Comparison of ENCODE assay signal across 8 cellular contexts in the genomic region with DNA sequence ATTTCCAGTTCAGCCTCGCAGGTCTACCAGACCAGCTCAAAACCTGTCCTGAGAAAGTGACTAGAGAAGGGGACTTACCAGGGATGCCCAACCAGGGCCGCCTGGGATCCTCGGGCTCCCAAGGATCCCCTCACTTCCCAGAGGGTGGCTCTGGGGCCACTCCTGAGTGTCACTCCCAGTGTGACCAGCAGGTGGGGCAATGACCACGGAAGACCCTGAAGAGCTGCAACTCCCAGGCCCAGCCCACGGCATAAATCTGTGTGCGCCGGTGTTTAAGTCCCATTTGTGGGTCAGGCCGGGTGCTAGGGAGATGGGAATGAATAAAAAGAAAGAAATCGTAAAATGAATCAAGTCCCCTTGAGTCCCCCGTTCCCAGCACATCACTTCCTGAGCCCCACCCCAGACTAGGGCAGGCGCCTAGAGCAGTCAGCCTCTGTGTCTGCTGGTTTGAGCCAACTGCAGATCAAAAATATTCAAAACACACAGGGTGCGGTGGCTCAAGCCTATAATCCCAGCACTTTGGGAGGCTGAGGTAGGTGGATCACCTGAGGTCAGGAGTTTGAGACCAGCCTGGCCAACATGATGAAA. TPM values are rescaled to one million over a fixed set of nuclear protein-coding genes. Genes with fewer than 3 reads are reported as not detected.
A peak's percentile ranks its signal among the peaks of the same experiment; 100 is the strongest.
DNase-seq lines count a peak whose midpoint lies in the region; ATAC-seq lines count a peak whose summit lies in the region.

No MANE protein-coding gene starts in this region.

- WGBS in mesenchymal stem cell: 11% methylated on average over 10 of the region's 12 CpGs

- peak overlapping the region; percentile 55 for H3K9ac ChIP-seq in mesenchymal stem cell (ENCODE audit: low read length)

- POLR2A ChIA-PET in CD4-positive, alpha-beta memory T cell (lab: Charles Lee; ENCODE audit: partially characterized antibody): interaction anchor here (0.8 to 12.4 kb wide), 4 partner anchors 13 to 47 kb away, joined by 3 to 301 read pairs (median 24); partner anchors contain the start of genes CALM3 and DACT3

- no peak overlapping the region for H3K14ac ChIP-seq in mesenchymal stem cell (ENCODE audit: low read length in 2 of 2)

- intact Hi-C loops in CD4-positive, alpha-beta memory T cell (cut with micrococcal nuclease): loop anchor here (1.0 to 5.0 kb wide), 3 partner anchors 48 to 133 kb away; partner anchors contain the start of genes FKRP, PRKD2 and STRN4

- H3K4me3 Mint-ChIP-seq in CD4-positive, alpha-beta memory T cell: peak overlapping the region in 7 of 8 donors; percentile 36 to 75 (median 52)

- no peak overlapping the region for H4K8ac ChIP-seq in mesenchymal stem cell (ENCODE audit: low read length)

- H2BK15ac ChIP-seq in mesenchymal stem cell (ENCODE audit: low read depth, poor library complexity, severe bottlenecking): no peak overlapping the region

- peak overlapping the region; percentile 76 to 93 (median 83) for H3K27ac Mint-ChIP-seq in CD4-positive, alpha-beta memory T cell

- peak; percentile 42 for ATAC-seq in HG02571 (IDR thresholded peaks at IDR 0.05; ENCODE audit: unreplicated experiment)
- no peak for ATAC-seq in HG02610 (IDR thresholded peaks at IDR 0.05; ENCODE audit: unreplicated experiment)

- no peak overlapping the region for H2BK120ac ChIP-seq in mesenchymal stem cell (ENCODE audit: low read depth, low read length)

- peak overlapping the region in 1 of 2 experiments; percentile 18 for H3K18ac ChIP-seq in mesenchymal stem cell (ENCODE audit: low read depth in 1 of 2, low read length in 2 of 2)

- no peak overlapping the region for H3K4ac ChIP-seq in mesenchymal stem cell (ENCODE audit: low read depth in 1 of 2, low read length in 2 of 2)

- no peak overlapping the region for H3K4me2 ChIP-seq in mesenchymal stem cell (ENCODE audit: low read length, poor library complexity, severe bottlenecking)

- H3K36me3 ChIP-seq in CD4-positive, alpha-beta memory T cell (ENCODE audit: insufficient read depth, low read length): peaks cover 10% of the 10 kb centered on the region
- H3K36me3 ChIP-seq in mesenchymal stem cell (ENCODE audit: control insufficient read depth in 1 of 2, insufficient read depth in 2 of 2, low read depth in 1 of 2, low read length in 2 of 2): peaks cover 17 to 21% of the 10 kb centered on the region in 2 experiments

- no peak overlapping the region for H2BK5ac ChIP-seq in mesenchymal stem cell (ENCODE audit: low read depth, low read length, poor library complexity, severe bottlenecking)

- H3K23ac ChIP-seq in mesenchymal stem cell (ENCODE audit: low read length in 2 of 2): no peak overlapping the region

- H3K36me3 Mint-ChIP-seq in CD4-positive, alpha-beta memory T cell: peaks cover 15 to 20% of the 10 kb centered on the region in 2 donors

- H2BK12ac ChIP-seq in mesenchymal stem cell (ENCODE audit: low read length in 2 of 2): no peak overlapping the region

- DNase-seq in CD4-positive, alpha-beta memory T cell: peak; percentile 70 to 75 (median 71)
- DNase-seq in NCI-H526 treated with DMSO at 0.1 percent for 48 hours (lab: John Stamatoyannopoulos, UW) (peak; percentile 36), ecto neural progenitor cell (ENCODE audit: low spot score) (peak; percentile 87), mesenchymal stem cell (peak; percentile 83)
- peak; percentile 90 to 94 for DNase-seq in activated CD4-positive, alpha-beta T cell treated with anti-CD3 and anti-CD28 coated beads, Interleukin-2, amount 50 U/mL, for 48 hours
- peak; percentile 59 to 65 for DNase-seq in stimulated activated CD8-positive, alpha-beta memory T cell treated with anti-CD3 and anti-CD28 coated beads, Interleukin-4, amount 100 ng/mL, for 1 hour (ENCODE audit: low read depth in 2 of 2, low spot score in 1 of 2)

- CTCF ChIA-PET in CD4-positive, alpha-beta memory T cell (lab: Charles Lee; ENCODE audit: partially characterized antibody): interaction anchor here (0.7 to 11.6 kb wide), 20 partner anchors 12 to 500 kb away, joined by 3 to 188 read pairs (median 5); partner anchors contain the start of genes CALM3, DACT3, GNG8 and ZC3H4

- H3K27ac ChIP-seq in CD4-positive, alpha-beta memory T cell (ENCODE audit: low read depth, low read length): no peak overlapping the region
- no peak overlapping the region for H3K27ac ChIP-seq in mesenchymal stem cell (ENCODE audit: low read length, poor library complexity, severe bottlenecking)

- no peak overlapping the region for H2AFZ ChIP-seq in mesenchymal stem cell (ENCODE audit: low read depth, low read length)

- H4K91ac ChIP-seq in mesenchymal stem cell (ENCODE audit: low read length): no peak overlapping the region

- H3K27me3 Mint-ChIP-seq in CD4-positive, alpha-beta memory T cell: no peaks in the 10 kb centered on the region

- peaks cover 0 to 2% (median 0%) of the 10 kb centered on the region in 8 donors for H3K9me3 Mint-ChIP-seq in CD4-positive, alpha-beta memory T cell

- no peaks in the 10 kb centered on the region for H3K27me3 ChIP-seq in CD4-positive, alpha-beta memory T cell (ENCODE audit: insufficient read depth, low read length)
- H3K27me3 ChIP-seq in mesenchymal stem cell (ENCODE audit: control insufficient read depth in 1 of 2, insufficient read depth in 1 of 2, low read length in 2 of 2): no peaks in the 10 kb centered on the region

- H2AK5ac ChIP-seq in mesenchymal stem cell (ENCODE audit: low read length, severe bottlenecking): no peak overlapping the region

- peaks cover 80% of the 10 kb centered on the region for H3K4me1 ChIP-seq in CD4-positive, alpha-beta memory T cell (ENCODE audit: insufficient read depth, low read length)
- peaks cover 3% of the 10 kb centered on the region for H3K4me1 ChIP-seq in mesenchymal stem cell (ENCODE audit: control insufficient read depth, insufficient read depth, low read depth, low read length)

- H3K9me3 ChIP-seq in CD4-positive, alpha-beta memory T cell (ENCODE audit: control insufficient read depth in 1 of 2, low read length in 2 of 2): no peaks in the 10 kb centered on the region
- H3K9me3 ChIP-seq in mesenchymal stem cell (ENCODE audit: control insufficient read depth, low read length): no peaks in the 10 kb centered on the region

- H3K79me1 ChIP-seq in mesenchymal stem cell (replicated peaks; ENCODE audit: low read length, poor library complexity, severe bottlenecking): peaks cover 7% of the 10 kb centered on the region

- H3K4me3 ChIP-seq in CD4-positive, alpha-beta memory T cell (ENCODE audit: low read length in 2 of 2): no peak overlapping the region
- H3K4me3 ChIP-seq in mesenchymal stem cell (ENCODE audit: insufficient read depth in 1 of 2, low read depth in 1 of 2, low read length in 2 of 2): no peak overlapping the region

- peaks cover 45 to 75% (median 60%) of the 10 kb centered on the region in 4 donors for H3K4me1 Mint-ChIP-seq in CD4-positive, alpha-beta memory T cell

RNA-seq across cellular contexts. Expression of gene PTGIR, which starts 10.7 kb away (rescaled TPM):
- total RNA-seq in CD4-positive, alpha-beta memory T cell: 1 to 10 TPM; 1.0 to 1.9 TPM
- under 1 TPM; 0.11 to 0.75 TPM for polyA plus RNA-seq in CD4-positive, alpha-beta memory T cell
- polyA plus RNA-seq in mesenchymal stem cell (2013, experiment 1 of 2): 20.7 TPM
- polyA plus RNA-seq in mesenchymal stem cell (2013, experiment 2 of 2): 19.9 TPM

RNA-seq across cellular contexts. Expression of gene CALM3, which starts 13.1 kb away (rescaled TPM):
- 100 to 1,000 TPM; 206 to 212 TPM for total RNA-seq in CD4-positive, alpha-beta memory T cell
- 100 to 1,000 TPM; 169 to 176 TPM for polyA plus RNA-seq in CD4-positive, alpha-beta memory T cell
- polyA plus RNA-seq in mesenchymal stem cell (2013, experiment 1 of 2): 253 TPM
- 257 TPM for polyA plus RNA-seq in mesenchymal stem cell (2013, experiment 2 of 2)

RNA-seq across cellular contexts. Expression of gene GNG8, which starts 21.8 kb away (rescaled TPM):
- not detected for total RNA-seq in CD4-positive, alpha-beta memory T cell
- polyA plus RNA-seq in CD4-positive, alpha-beta memory T cell: not detected
- not detected for polyA plus RNA-seq in mesenchymal stem cell (2013, experiment 1 of 2)
- polyA plus RNA-seq in mesenchymal stem cell (2013, experiment 2 of 2): 1.3 TPM

RNA-seq across cellular contexts. Expression of gene DACT3, which starts 46.8 kb away (rescaled TPM):
- total RNA-seq in CD4-positive, alpha-beta memory T cell: not detected
- polyA plus RNA-seq in CD4-positive, alpha-beta memory T cell: not detected
- polyA plus RNA-seq in mesenchymal stem cell (2013, experiment 1 of 2): 25.9 TPM
- polyA plus RNA-seq in mesenchymal stem cell (2013, experiment 2 of 2): 26.2 TPM

Comparison
In these comparisons a context has a peak if more than half of its experiments do, and no peak if none do; other contexts are left out.
1. DNase-seq: peak in every context shown above with its lines; median percentile 92 in activated CD4-positive, alpha-beta T cell treated with anti-CD3 and anti-CD28 coated beads, Interleukin-2, amount 50 U/mL, for 48 hours; 87 in ecto neural progenitor cell; 83 in mesenchymal stem cell; 71 in CD4-positive, alpha-beta memory T cell; 62 in stimulated activated CD8-positive, alpha-beta memory T cell treated with anti-CD3 and anti-CD28 coated beads, Interleukin-4, amount 100 ng/mL, for 1 hour; 36 in NCI-H526 treated with DMSO at 0.1 percent for 48 hours.